Comparison of ENCODE assay signal across 17 cellular contexts in genomic region chr5:34487956-34488355, GRCh38.
DNase-seq lines count a peak whose midpoint lies in the region; ATAC-seq and TF ChIP-seq lines count a peak whose summit lies in the region.
"Had no signal": no experiment of that assay in that cellular context is flagged by ENCODE, and none has a peak within 500 bp of the region (broad histone marks: within the 10 kb centered on the region; RNA-seq: fewer than 3 reads in every experiment).

No MANE protein-coding gene starts in this region.

- H2AFZ ChIP-seq in GM23248: peak overlapping the region; percentile 14; the same call in 1 of the 2 replicates
- peak overlapping the region; percentile 28 for H2AFZ ChIP-seq in mammary epithelial cell (ENCODE audit: low read depth, low read length)

- no peak overlapping the region for H3K4me3 Mint-ChIP-seq in activated CD4-positive, alpha-beta T cell treated with anti-CD3 and anti-CD28 coated beads, Interleukin-2, amount 10 ng/mL, durations not matched to agents 24 days and 14 days
- H3K4me3 Mint-ChIP-seq: activated naive CD8-positive, alpha-beta T cell; central memory CD8-positive, alpha-beta T cell; H9 had no signal

- H3K9me3 Mint-ChIP-seq in activated CD4-positive, alpha-beta T cell treated with anti-CD3 and anti-CD28 coated beads, Interleukin-2, amount 10 ng/mL, durations not matched to agents 24 days and 14 days: no peaks in the 10 kb centered on the region
- H3K9me3 Mint-ChIP-seq: central memory CD8-positive, alpha-beta T cell had no signal

- H3K4me1 Mint-ChIP-seq in activated CD4-positive, alpha-beta T cell treated with anti-CD3 and anti-CD28 coated beads, Interleukin-2, amount 10 ng/mL, durations not matched to agents 24 days and 14 days: peaks cover 4% of the 10 kb centered on the region

- TF ChIP-seq CTCF in mammary epithelial cell (conservative IDR thresholded peaks at IDR 0.05 in 1 of 2, IDR thresholded peaks at IDR 0.05 in 1 of 2; ENCODE audit: extremely low read depth in 1 of 2, insufficient read depth in 1 of 2, low read depth in 1 of 2, low read length in 2 of 2) (no peak), lower lobe of right lung (IDR thresholded peaks at IDR 0.05) (no peak), thoracic aorta (IDR thresholded peaks at IDR 0.05) (no peak)

- DNase-seq in GM23248 (peak; percentile 40), mammary epithelial cell (no peak), lower lobe of right lung (no peak), thoracic aorta (ENCODE audit: low spot score) (no peak), foreskin melanocyte (no peak), retina (no peak)
- DNase-seq in activated CD8-positive, alpha-beta memory T cell treated with anti-CD3 and anti-CD28 coated beads for 24 hours: no peak
- DNase-seq in activated CD4-positive, alpha-beta T cell treated with anti-CD3 and anti-CD28 coated beads, Interleukin-2, amount 10 ng/mL, durations not matched to agents 24 days and 14 days: no peak
- DNase-seq: activated T-cell treated with anti-CD3 and anti-CD28 coated beads, Interleukin-2, amount 50 U/mL, for 1 hour; DND-41; H9; NCI-H82; psoas muscle; stimulated activated CD8-positive, alpha-beta memory T cell treated with anti-CD3 and anti-CD28 coated beads, Interleukin-4, amount 100 ng/mL, for 48 hours had no signal

- H3K9ac ChIP-seq in GM23248: peak overlapping the region; percentile 53
- H3K9ac ChIP-seq in mammary epithelial cell (ENCODE audit: insufficient read depth, low read length): no peak overlapping the region
- H3K9ac ChIP-seq: BLaER1 treated with 17β-estradiol and CSF1 and Interleukin-3, amounts not matched to agents 10 nM and 100 nM had no signal

- H3K27ac Mint-ChIP-seq in activated CD4-positive, alpha-beta T cell treated with anti-CD3 and anti-CD28 coated beads, Interleukin-2, amount 10 ng/mL, durations not matched to agents 24 days and 14 days: no peak overlapping the region
- H3K27ac Mint-ChIP-seq: activated naive CD8-positive, alpha-beta T cell had no signal

- peak overlapping the region; percentile 76 for H3K4me2 ChIP-seq in GM23248 (ENCODE audit: unreplicated experiment)
- H3K4me2 ChIP-seq in mammary epithelial cell (ENCODE audit: insufficient read depth, low read depth, low read length): no peak overlapping the region
- H3K4me2 ChIP-seq: BLaER1 treated with 17β-estradiol and CSF1 and Interleukin-3, amounts not matched to agents 10 nM and 100 nM had no signal

- H4K20me1 ChIP-seq in GM23248 (ENCODE audit: insufficient read depth): no peaks in the 10 kb centered on the region
- H4K20me1 ChIP-seq in mammary epithelial cell (ENCODE audit: insufficient read depth, low read length): no peaks in the 10 kb centered on the region
- H4K20me1 ChIP-seq: BLaER1 treated with 17β-estradiol and CSF1 and Interleukin-3, amounts not matched to agents 10 nM and 100 nM had no signal

- BruUV-seq in mammary epithelial cell (replicated peaks; lab: Mats Ljungman, UMichigan): no TSS peak

- H3K9me3 ChIP-seq in GM23248 (ENCODE audit: low read depth): no peaks in the 10 kb centered on the region
- H3K9me3 ChIP-seq in mammary epithelial cell (replicated peaks; ENCODE audit: insufficient read depth, low read length): no peaks in the 10 kb centered on the region
- H3K9me3 ChIP-seq in lower lobe of right lung: no peaks in the 10 kb centered on the region
- H3K9me3 ChIP-seq in thoracic aorta: no peaks in the 10 kb centered on the region
- H3K9me3 ChIP-seq: psoas muscle had no signal

- H3K79me2 ChIP-seq in GM23248 (ENCODE audit: insufficient read depth): no peaks in the 10 kb centered on the region
- no peaks in the 10 kb centered on the region for H3K79me2 ChIP-seq in mammary epithelial cell (ENCODE audit: insufficient read depth, low read length)

- CTCF ChIA-PET in mammary epithelial cell (lab: Charles Lee; ENCODE audit: low non-redundant PET): no interaction called here

- peaks cover 20% of the 10 kb centered on the region for H3K27me3 Mint-ChIP-seq in activated CD4-positive, alpha-beta T cell treated with anti-CD3 and anti-CD28 coated beads, Interleukin-2, amount 10 ng/mL, durations not matched to agents 24 days and 14 days

- in situ Hi-C loops in GM23248 (cut with MboI): loop anchor here (5.0 kb wide), 1 partner anchor 414 kb away; no protein-coding TSS in a partner anchor
- in situ Hi-C loops in mammary epithelial cell (cut with MboI; ENCODE audit: low sequenced_read_pairs in 2 of 2): loop anchor here in 1 of 2 donors (5.0 to 25.0 kb wide), 2 partner anchors 414 to 524 kb away; no protein-coding TSS in a partner anchor

- H3K36me3 Mint-ChIP-seq in activated CD4-positive, alpha-beta T cell treated with anti-CD3 and anti-CD28 coated beads, Interleukin-2, amount 10 ng/mL, durations not matched to agents 24 days and 14 days (ENCODE audit: low read depth): no peaks in the 10 kb centered on the region
- H3K36me3 Mint-ChIP-seq: activated naive CD8-positive, alpha-beta T cell had no signal

- ATAC-seq in lower lobe of right lung (no peak), thoracic aorta (ENCODE audit: insufficient number of reproducible peaks, low FRiP score, low read depth) (no peak)

- H3K9me2 ChIP-seq in GM23248 (ENCODE audit: insufficient read depth): no peaks in the 10 kb centered on the region

- peaks cover 47% of the 10 kb centered on the region for H3K4me1 ChIP-seq in GM23248 (ENCODE audit: insufficient read depth)
- H3K4me1 ChIP-seq in mammary epithelial cell (ENCODE audit: insufficient read depth, low read length): peaks cover 23% of the 10 kb centered on the region
- peaks cover 22% of the 10 kb centered on the region for H3K4me1 ChIP-seq in lower lobe of right lung
- H3K4me1 ChIP-seq in thoracic aorta (ENCODE audit: control insufficient read depth in 1 of 2, low read depth in 2 of 2): peaks cover 16 to 49% of the 10 kb centered on the region in 2 donors
- H3K4me1 ChIP-seq: psoas muscle had no signal

- peak overlapping the region; percentile 45 for H3K4me3 ChIP-seq in GM23248
- no peak overlapping the region for H3K4me3 ChIP-seq in mammary epithelial cell (replicated peaks in 1 of 3; ENCODE audit: insufficient read depth in 1 of 3, low read depth in 2 of 3, low read length in 3 of 3)
- H3K4me3 ChIP-seq in lower lobe of right lung: no peak overlapping the region
- peak overlapping the region; percentile 25 for H3K4me3 ChIP-seq in thoracic aorta
- H3K4me3 ChIP-seq: BLaER1 treated with 17β-estradiol and CSF1 and Interleukin-3, amounts not matched to agents 10 nM and 100 nM; psoas muscle had no signal

- dilution Hi-C loops in mammary epithelial cell (cut with HindIII; ENCODE audit: low sequenced_read_pairs): no loop called here

- intact Hi-C loops in mammary epithelial cell (cut with micrococcal nuclease): no loop called here
- intact Hi-C loops in lower lobe of right lung (cut with DNase I): loop anchor here (10.0 kb wide), 1 partner anchor 47 kb away; no protein-coding TSS in a partner anchor
- intact Hi-C loops in activated CD4-positive, alpha-beta T cell treated with anti-CD3 and anti-CD28 coated beads, Interleukin-2, amount 10 ng/mL, durations not matched to agents 24 days and 14 days (cut with micrococcal nuclease): loop anchor here (2.0 kb wide), 1 partner anchor 51 kb away; no protein-coding TSS in a partner anchor

- no peaks in the 10 kb centered on the region for H3K27me3 ChIP-seq in GM23248 (replicated peaks; ENCODE audit: insufficient read depth)
- no peaks in the 10 kb centered on the region for H3K27me3 ChIP-seq in mammary epithelial cell (ENCODE audit: insufficient read depth, low read length)
- H3K27me3 ChIP-seq in lower lobe of right lung (ENCODE audit: low read depth): no peaks in the 10 kb centered on the region
- no peaks in the 10 kb centered on the region for H3K27me3 ChIP-seq in thoracic aorta (replicated peaks; ENCODE audit: insufficient read depth)
- H3K27me3 ChIP-seq: BLaER1 treated with 17β-estradiol and CSF1 and Interleukin-3, amounts not matched to agents 10 nM and 100 nM had no signal

- peaks cover 26% of the 10 kb centered on the region for H3F3A ChIP-seq in GM23248 (ENCODE audit: insufficient read depth)

- H3K36me3 ChIP-seq in GM23248 (ENCODE audit: low read depth): no peaks in the 10 kb centered on the region
- H3K36me3 ChIP-seq in mammary epithelial cell (ENCODE audit: insufficient read depth, low read length): no peaks in the 10 kb centered on the region
- H3K36me3 ChIP-seq in lower lobe of right lung: no peaks in the 10 kb centered on the region
- H3K36me3 ChIP-seq in thoracic aorta: no peaks in the 10 kb centered on the region
- H3K36me3 ChIP-seq: BLaER1 treated with 17β-estradiol and CSF1 and Interleukin-3, amounts not matched to agents 10 nM and 100 nM had no signal

- H3K27ac ChIP-seq in GM23248 (peak overlapping the region; percentile 78), mammary epithelial cell (ENCODE audit: insufficient read depth, low read depth, low read length) (no peak overlapping the region), lower lobe of right lung (peak overlapping the region; percentile 70), thoracic aorta (peak overlapping the region; percentile 70 to 96)
- H3K27ac ChIP-seq: BLaER1 treated with 17β-estradiol and CSF1 and Interleukin-3, amounts not matched to agents 10 nM and 100 nM; psoas muscle had no signal

- 2 to 5% methylated on average over 3 of the region's 3 CpGs for WGBS in GM23248 (ENCODE audit: low coverage in 1 of 2, low lambda C conversion rate in 2 of 2, missing lambda C conversion rate in 2 of 2), 2 experiments
- 89% methylated on average over 2 of the region's 3 CpGs for whole genome bisulfite sequencing in mammary epithelial cell (ENCODE audit: low coverage, missing lambda C conversion rate)

Comparison
In these comparisons a context has a peak if more than half of its experiments do, and no peak if none do; other contexts are left out.
1. H3K4me3 ChIP-seq: peak in GM23248 (single experiment) and thoracic aorta (single experiment); none in mammary epithelial cell (0 of 3) and lower lobe of right lung (single experiment).